Comparison of ENCODE assay signal across 9 cellular contexts in genomic region chr1:203764105-203765028, GRCh38. TPM values are rescaled to one million over a fixed set of nuclear protein-coding genes. Genes with fewer than 3 reads are reported as not detected.
DNase-seq lines count a peak whose midpoint lies in the region; ATAC-seq and TF ChIP-seq lines count a peak whose summit lies in the region.
"Had no signal": no experiment of that assay in that cellular context is flagged by ENCODE, and none has a peak within 500 bp of the region (broad histone marks: within the 10 kb centered on the region; RNA-seq: fewer than 3 reads in every experiment).

No MANE protein-coding gene starts in this region.

- H3K9me3 ChIP-seq in OCI-LY1 (ENCODE audit: low read length) = no peaks in the 10 kb centered on the region
- no peaks in the 10 kb centered on the region for H3K9me3 ChIP-seq in effector memory CD4-positive, alpha-beta T cell (ENCODE audit: control insufficient read depth, low read length)
- H3K9me3 ChIP-seq in thymus (ENCODE audit: control insufficient read depth) = peaks cover 2% of the 10 kb centered on the region

- H3K79me2 ChIP-seq in OCI-LY1 (ENCODE audit: insufficient read depth, low read length) = peaks cover 15% of the 10 kb centered on the region

- H3K4me1 ChIP-seq in OCI-LY1 (ENCODE audit: insufficient read depth, low read length, severe bottlenecking) (peaks cover 66% of the 10 kb centered on the region), thymus (ENCODE audit: control insufficient read depth, insufficient read depth, low read length) (peaks cover 27% of the 10 kb centered on the region)
- peaks cover 20% of the 10 kb centered on the region for H3K4me1 ChIP-seq in effector memory CD4-positive, alpha-beta T cell (ENCODE audit: control insufficient read depth, insufficient read depth, low read length, poor library complexity, severe bottlenecking)

- TF ChIP-seq CTCF in OCI-LY1 (IDR thresholded peaks at IDR 0.05; ENCODE audit: low read length) = no peak

- H3K9me2 ChIP-seq in OCI-LY1 (ENCODE audit: low read depth, low read length) = no peaks in the 10 kb centered on the region

- no peaks in the 10 kb centered on the region for H4K20me1 ChIP-seq in OCI-LY1 (ENCODE audit: insufficient read depth, low read length)

- no peak for ATAC-seq in HG02884 (IDR thresholded peaks at IDR 0.05; ENCODE audit: unreplicated experiment)

- H3K36me3 ChIP-seq in OCI-LY1 (ENCODE audit: insufficient read depth, low read length) = peaks cover 8% of the 10 kb centered on the region
- H3K36me3 ChIP-seq in effector memory CD4-positive, alpha-beta T cell (ENCODE audit: control insufficient read depth, insufficient read depth, low read length) = no peaks in the 10 kb centered on the region
- no peaks in the 10 kb centered on the region for H3K36me3 ChIP-seq in thymus (ENCODE audit: control insufficient read depth, insufficient read depth)

- WGBS in thymus = 78% methylated on average over 3 of the region's 3 CpGs

- DNase-seq in activated CD8-positive, alpha-beta memory T cell treated with anti-CD3 and anti-CD28 coated beads for 24 hours = peak; percentile 68
- no peak for DNase-seq in activated CD8-positive, alpha-beta memory T cell treated with anti-CD3 and anti-CD28 coated beads, Interleukin-2, amount 50 U/mL, for 4 hours
- no peak for DNase-seq in effector memory CD4-positive, alpha-beta T cell
- DNase-seq in ecto neural progenitor cell (ENCODE audit: low spot score) = no peak
- no peak for DNase-seq in OCI-M1 (lab: John Stamatoyannopoulos, UW)

- H3K4me2 ChIP-seq in OCI-LY1 (ENCODE audit: low read length) = peak overlapping the region; percentile 85

- H3K27ac ChIP-seq in OCI-LY1 (ENCODE audit: low read depth, low read length, poor library complexity, severe bottlenecking) (peak overlapping the region; percentile 97), thymus (ENCODE audit: low read depth) (peak overlapping the region; percentile 93)
- H3K27ac ChIP-seq in effector memory CD4-positive, alpha-beta T cell (ENCODE audit: insufficient read depth, low read length, poor library complexity, severe bottlenecking) = peak overlapping the region; percentile 87
- H3K27ac ChIP-seq: SK-N-MC had no signal

- peak overlapping the region; percentile 90 for H3K9ac ChIP-seq in OCI-LY1 (ENCODE audit: low read length)

- no peaks in the 10 kb centered on the region for H3F3A ChIP-seq in OCI-LY1 (ENCODE audit: insufficient read depth, low read length)

- H3K27me3 ChIP-seq in OCI-LY1 (ENCODE audit: insufficient read depth, low read length) (no peaks in the 10 kb centered on the region), thymus (ENCODE audit: control insufficient read depth, insufficient read depth) (no peaks in the 10 kb centered on the region)
- H3K27me3 ChIP-seq in effector memory CD4-positive, alpha-beta T cell (replicated peaks; ENCODE audit: control insufficient read depth, insufficient read depth, low read length, poor library complexity, severe bottlenecking) = no peaks in the 10 kb centered on the region

- H2AFZ ChIP-seq in OCI-LY1 (ENCODE audit: low read length) = no peak overlapping the region

- peak overlapping the region; percentile 78 for H3K4me3 ChIP-seq in OCI-LY1 (ENCODE audit: low read depth, low read length, poor library complexity, severe bottlenecking)
- peak overlapping the region; percentile 54 for H3K4me3 ChIP-seq in effector memory CD4-positive, alpha-beta T cell (ENCODE audit: insufficient read depth, low read depth, low read length, poor library complexity, severe bottlenecking)
- peak overlapping the region; percentile 63 for H3K4me3 ChIP-seq in thymus (ENCODE audit: low read length)
- H3K4me3 ChIP-seq: SK-N-MC had no signal

RNA-seq across cellular contexts. Expression of gene LAX1, which starts 0.6 kb away (rescaled TPM):
- 5.1 TPM for polyA plus RNA-seq in thymus

RNA-seq across cellular contexts. Expression of gene ZBED6, which starts 31.1 kb away (rescaled TPM):
- polyA plus RNA-seq in thymus = 0.94 TPM

RNA-seq across cellular contexts. Expression of gene ZC3H11A, which starts 31.1 kb away (rescaled TPM):
- 101 TPM for polyA plus RNA-seq in thymus
